24 cellular contexts compared by ENCODE assay signal in the genomic region with DNA sequence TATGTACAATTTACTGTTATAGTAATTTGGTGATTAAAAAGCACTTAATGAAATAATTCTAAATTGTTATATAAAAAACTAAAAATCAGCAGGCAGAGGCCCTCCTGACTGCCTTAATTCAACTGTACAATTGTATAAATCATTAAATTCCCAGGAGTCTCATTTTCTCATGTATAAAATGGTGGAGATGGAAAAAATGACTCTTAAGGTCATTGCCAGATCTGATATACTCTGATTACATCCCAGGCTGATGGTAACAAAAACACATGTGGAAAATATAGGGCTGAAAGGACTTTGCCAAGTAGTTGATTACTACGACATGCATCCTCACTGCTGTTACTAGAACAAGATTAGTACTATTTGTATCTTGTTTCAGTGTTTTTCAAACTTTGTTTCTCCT.
"Had no signal": no experiment of that assay in that cellular context is flagged by ENCODE, and none has a peak within 500 bp of the region (broad histone marks: within the 10 kb centered on the region; RNA-seq: fewer than 3 reads in every experiment).

No MANE protein-coding gene starts in this region.

- H2AFZ ChIP-seq: hepatocyte had no signal

- ATAC-seq: effector memory CD8-positive, alpha-beta T cell; foreskin keratinocyte; mucosa of descending colon; natural killer cell; stimulated activated naive B cell treated with anti-CD40 and anti-IgM and Interleukin-4, amounts not matched to agents 10 μg/mL and 1 μg/mL and 100 μg/mL, for 72 hours; stimulated activated naive CD8-positive, alpha-beta T cell treated with anti-CD3 and anti-CD28 coated beads, Interleukin-15, amount 100 ng/mL, for 72 hours; upper lobe of right lung had no signal

- FAIRE-seq: colon, islet of Langerhans had no signal

- H3K4me3 Mint-ChIP-seq: dendritic cell treated with granulocyte-macrophage colony-stimulating factor and Interleukin-4, amounts not matched to agents 40 ng/mL and 50 ng/mL, for 4 days; effector memory CD8-positive, alpha-beta T cell; natural killer cell; neural crest cell; stimulated activated naive B cell treated with anti-CD40 and anti-IgM and Interleukin-4, amounts not matched to agents 10 μg/mL and 1 μg/mL and 100 μg/mL, for 72 hours; stimulated activated naive CD8-positive, alpha-beta T cell treated with anti-CD3 and anti-CD28 coated beads, Interleukin-15, amount 100 ng/mL, for 72 hours had no signal

- H3K27me3 Mint-ChIP-seq: dendritic cell treated with granulocyte-macrophage colony-stimulating factor and Interleukin-4, amounts not matched to agents 40 ng/mL and 50 ng/mL, for 4 days; effector memory CD8-positive, alpha-beta T cell; stimulated activated naive B cell treated with anti-CD40 and anti-IgM and Interleukin-4, amounts not matched to agents 10 μg/mL and 1 μg/mL and 100 μg/mL, for 72 hours; stimulated activated naive CD8-positive, alpha-beta T cell treated with anti-CD3 and anti-CD28 coated beads, Interleukin-15, amount 100 ng/mL, for 72 hours had no signal

- H3K9me3 ChIP-seq: esophagus squamous epithelium, mucosa of descending colon, sigmoid colon, testis, upper lobe of right lung had no signal

- DNase-seq: cerebellar nuclear complex; effector memory CD8-positive, alpha-beta T cell; esophagus squamous epithelium; foreskin keratinocyte; head of caudate nucleus; kidney glomerular epithelial cell; mucosa of descending colon; natural killer cell; posterior cingulate gyrus; sigmoid colon; stimulated activated CD4-positive, alpha-beta T cell treated with anti-CD3 and anti-CD28 coated beads, Interleukin-2, amount 100 ng/mL, for 24 hours; stimulated activated CD4-positive, alpha-beta T cell treated with anti-CD3 and anti-CD28 coated beads, Interleukin-4, amount 100 ng/mL, for 4 hours; stimulated activated naive B cell treated with anti-CD40 and anti-IgM and Interleukin-4, amounts not matched to agents 10 μg/mL and 1 μg/mL and 100 μg/mL, for 72 hours; stimulated activated naive CD8-positive, alpha-beta T cell treated with anti-CD3 and anti-CD28 coated beads, Interleukin-15, amount 100 ng/mL, for 72 hours; testis; upper lobe of right lung had no signal

- H3K4me3 ChIP-seq: esophagus squamous epithelium, hepatocyte, mucosa of descending colon, right atrium auricular region, sigmoid colon, skin epidermis, testis, tibial nerve, upper lobe of right lung had no signal

- H3K4me2 ChIP-seq: hepatocyte had no signal

- H3K79me2 ChIP-seq: hepatocyte had no signal

- H3K4me1 ChIP-seq: esophagus squamous epithelium, foreskin keratinocyte, right atrium auricular region, sigmoid colon, testis, tibial nerve, upper lobe of right lung had no signal

- H3K36me3 Mint-ChIP-seq: stimulated activated naive B cell treated with anti-CD40 and anti-IgM and Interleukin-4, amounts not matched to agents 10 μg/mL and 1 μg/mL and 100 μg/mL, for 72 hours had no signal

- H3K27ac Mint-ChIP-seq: dendritic cell treated with granulocyte-macrophage colony-stimulating factor and Interleukin-4, amounts not matched to agents 40 ng/mL and 50 ng/mL, for 4 days; effector memory CD8-positive, alpha-beta T cell; natural killer cell; stimulated activated naive B cell treated with anti-CD40 and anti-IgM and Interleukin-4, amounts not matched to agents 10 μg/mL and 1 μg/mL and 100 μg/mL, for 72 hours; stimulated activated naive CD8-positive, alpha-beta T cell treated with anti-CD3 and anti-CD28 coated beads, Interleukin-15, amount 100 ng/mL, for 72 hours had no signal

- H3K27me3 ChIP-seq: esophagus squamous epithelium, foreskin keratinocyte, hepatocyte, right atrium auricular region, sigmoid colon, testis, tibial nerve, upper lobe of right lung had no signal

- H3K36me3 ChIP-seq: esophagus squamous epithelium, right atrium auricular region, sigmoid colon, tibial nerve, upper lobe of right lung had no signal

- H3K27ac ChIP-seq: esophagus squamous epithelium, foreskin keratinocyte, hepatocyte, right atrium auricular region, sigmoid colon, skin epidermis, testis, tibial nerve, upper lobe of right lung had no signal

- H3K4me1 Mint-ChIP-seq: natural killer cell; neural crest cell; stimulated activated naive B cell treated with anti-CD40 and anti-IgM and Interleukin-4, amounts not matched to agents 10 μg/mL and 1 μg/mL and 100 μg/mL, for 72 hours; stimulated activated naive CD8-positive, alpha-beta T cell treated with anti-CD3 and anti-CD28 coated beads, Interleukin-15, amount 100 ng/mL, for 72 hours had no signal
